In the genomic region with DNA sequence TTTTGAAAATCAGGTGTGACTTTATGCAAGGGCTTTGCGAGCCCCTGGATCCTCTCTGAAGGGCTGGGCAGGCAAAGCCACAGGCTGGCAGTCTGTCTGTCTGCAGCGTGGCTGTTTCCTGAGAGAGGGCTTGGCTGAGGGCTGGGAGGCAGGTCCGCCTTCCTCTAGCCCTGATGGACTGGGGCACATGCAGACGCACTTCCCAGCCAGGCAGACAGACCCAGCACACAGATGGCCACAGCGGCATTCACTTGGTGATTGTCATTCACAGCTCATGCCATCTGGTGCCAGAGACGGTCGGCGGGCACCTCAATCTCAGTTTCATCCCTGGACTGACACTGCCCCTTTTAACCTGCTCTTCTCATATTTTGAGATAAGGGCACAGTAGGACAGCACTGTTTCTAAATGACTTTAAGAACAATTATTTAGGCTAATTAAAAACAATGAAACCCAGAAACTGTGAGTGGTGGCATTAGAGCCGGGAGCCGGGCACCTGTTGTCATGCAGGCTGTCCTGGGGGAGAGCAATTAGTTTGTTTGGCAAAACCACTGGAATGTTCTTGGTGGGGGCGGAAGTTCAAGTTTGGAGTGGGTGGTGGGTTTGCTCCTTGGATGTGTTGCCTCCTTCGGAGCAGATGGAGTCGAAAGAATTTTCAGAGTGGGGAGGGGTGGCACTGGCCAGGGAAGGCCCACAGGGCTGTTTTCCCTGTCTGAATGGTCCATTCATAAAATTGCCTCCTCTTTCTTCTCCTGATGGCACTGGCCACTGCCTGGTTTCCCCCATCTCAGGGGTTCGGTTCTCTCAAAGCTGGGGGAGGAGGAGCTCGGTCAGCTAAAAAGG, we compare ENCODE assay signal across 16 cellular contexts. TPM values are rescaled to one million over a fixed set of nuclear protein-coding genes. Genes with fewer than 3 reads are reported as not detected.
DNase-seq lines count a peak whose midpoint lies in the region; ATAC-seq and TF ChIP-seq lines count a peak whose summit lies in the region.
"Had no signal": no experiment of that assay in that cellular context is flagged by ENCODE, and none has a peak within 500 bp of the region (broad histone marks: within the 10 kb centered on the region; RNA-seq: fewer than 3 reads in every experiment).

No MANE protein-coding gene starts in this region.

- peak; percentile 32 for DNase-seq in NCI-H82 (lab: John Stamatoyannopoulos, UW)
- DNase-seq in NCI-H82 treated with DMSO at 0.1 percent for 48 hours (lab: John Stamatoyannopoulos, UW; ENCODE audit: unreplicated experiment) = no peak
- peak; percentile 95 to 96 for DNase-seq in SJCRH30
- peak; percentile 42 for DNase-seq in left cardiac atrium
- no peak for DNase-seq in upper lobe of left lung
- no peak for DNase-seq in AG08396 (ENCODE audit: low spot score)
- DNase-seq: activated B cell treated with CpG ODN at 0.5 μM for 24 hours; KG1; NCI-H1436; stimulated activated CD4-positive, alpha-beta T cell treated with anti-CD3 and anti-CD28 coated beads, Interleukin-12 subunit alpha, Interleukin-12 subunit beta, amount 100 ng/mL, for 4 hours; stimulated activated naive CD8-positive, alpha-beta T cell treated with anti-CD3 and anti-CD28 coated beads, Interleukin-15, Interleukin-2, amounts not matched to agents 100 U/mL and 50 U/mL, for 24 hours had no signal

- intact Hi-C loops in left cardiac atrium (cut with DNase I) = no loop called here

- no peaks in the 10 kb centered on the region for H3K9me3 ChIP-seq in SJCRH30 (replicated peaks)
- H3K9me3 ChIP-seq in upper lobe of left lung = no peaks in the 10 kb centered on the region
- H3K9me3 ChIP-seq: A549 had no signal

- no peak for TF ChIP-seq POLR2A in upper lobe of left lung (IDR thresholded peaks at IDR 0.05)

- TF ChIP-seq CTCF in upper lobe of left lung (IDR thresholded peaks at IDR 0.05) = no peak

- H3K27ac ChIP-seq in SJCRH30 = peak overlapping the region; percentile 90
- no peak overlapping the region for H3K27ac ChIP-seq in upper lobe of left lung
- H3K27ac ChIP-seq: A549, parathyroid adenoma had no signal

- TF ChIP-seq EP300 in upper lobe of left lung (IDR thresholded peaks at IDR 0.05) = no peak

- H3K27me3 ChIP-seq in SJCRH30 (no peaks in the 10 kb centered on the region), upper lobe of left lung (no peaks in the 10 kb centered on the region)

- ATAC-seq in left cardiac atrium (peak; percentile 67 to 85), upper lobe of left lung (ENCODE audit: low FRiP score in 2 of 2) (peak; percentile 14 to 37), HG02970 (IDR thresholded peaks at IDR 0.05; ENCODE audit: low FRiP score, unreplicated experiment) (no peak), HG02798 (IDR thresholded peaks at IDR 0.05; ENCODE audit: poor library complexity, unreplicated experiment) (no peak)
- ATAC-seq: stimulated activated naive CD8-positive, alpha-beta T cell treated with anti-CD3 and anti-CD28 coated beads, Interleukin-15, Interleukin-2, amounts not matched to agents 100 U/mL and 50 U/mL, for 24 hours had no signal

- WGBS in upper lobe of left lung, 2 donors = 66 to 72% methylated on average over 15 of the region's 15 CpGs

- H3K4me1 ChIP-seq in SJCRH30 = peaks cover 21% of the 10 kb centered on the region
- H3K4me1 ChIP-seq in upper lobe of left lung = no peaks in the 10 kb centered on the region
- H3K4me1 ChIP-seq: parathyroid adenoma had no signal

- H3K4me3 ChIP-seq in SJCRH30 (peak overlapping the region; percentile 27), upper lobe of left lung (no peak overlapping the region)
- H3K4me3 ChIP-seq: A549 had no signal

- H3K36me3 ChIP-seq in SJCRH30 = no peaks in the 10 kb centered on the region
- H3K36me3 ChIP-seq in upper lobe of left lung = no peaks in the 10 kb centered on the region

RNA-seq across cellular contexts. Expression of gene RBM20, which starts 35.7 kb away (rescaled TPM):
- total RNA-seq in SJCRH30 (2014; rRNA removed; shearing (Covaris generic)) = 11.1 and 12.4 TPM in 2 replicates
- total RNA-seq in left cardiac atrium (10 to 100 TPM; 37.2 to 44.1 TPM), upper lobe of left lung (1 to 10 TPM in 3 of 6 donors, under 1 TPM in 3; 0.11 to 7.5 (median 1.5) TPM)
- total RNA-seq: activated T-helper 1 cell treated with anti-CD3 and anti-CD28 coated beads, Interleukin-12 subunit alpha, Interleukin-12 subunit beta, Interleukin-2, Interleukin-4 antibody, amounts not matched to agents 30 ng/mL and 10 ng/mL and 1 ng/mL, durations not matched to agents 14 hours and 24 hours and 36 hours had no signal

Comparison
In these comparisons a context has a peak if more than half of its experiments do, and no peak if none do; other contexts are left out.
1. DNase-seq: peak in NCI-H82 (single experiment), SJCRH30 (2 of 2) and left cardiac atrium (single experiment); none in NCI-H82 treated with DMSO at 0.1 percent for 48 hours (single experiment), upper lobe of left lung (0 of 2) and AG08396 (single experiment).
2. ATAC-seq: peak in left cardiac atrium (2 of 2) and upper lobe of left lung (2 of 2); none in HG02970 (single experiment) and HG02798 (single experiment).